Comparison of ENCODE assay signal across 20 cellular contexts in the genomic region with DNA sequence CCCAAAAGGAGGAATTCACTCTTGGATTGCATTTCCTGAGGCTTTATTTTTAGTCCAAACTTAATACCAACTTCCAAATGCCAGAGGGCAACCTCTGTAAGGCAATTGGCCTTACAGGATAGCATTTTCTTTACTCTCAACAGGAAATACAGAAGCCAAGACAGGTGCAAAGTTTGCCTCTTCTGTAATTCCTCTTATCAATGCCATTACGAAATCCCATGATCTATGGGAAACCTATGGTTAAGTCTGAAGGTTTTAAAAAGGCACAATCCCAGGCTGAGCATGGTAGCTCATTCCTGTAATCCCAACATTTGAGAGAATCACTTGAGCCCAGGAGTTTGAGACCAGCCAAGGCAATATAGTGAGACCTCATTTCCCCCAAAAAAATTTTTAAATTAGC. TPM values are rescaled to one million over a fixed set of nuclear protein-coding genes. Genes with fewer than 3 reads are reported as not detected.
"Had no signal": no experiment of that assay in that cellular context is flagged by ENCODE, and none has a peak within 500 bp of the region (broad histone marks: within the 10 kb centered on the region; RNA-seq: fewer than 3 reads in every experiment).

No MANE protein-coding gene starts in this region.

- DNase-seq: activated CD4-positive, alpha-beta T cell treated with anti-CD3 and anti-CD28 coated beads, Interleukin-2, amount 50 U/mL, for 1 hour; activated CD4-positive, CD25-positive, alpha-beta regulatory T cell treated with anti-CD3 and anti-CD28 coated beads, Interleukin-2, amount 50 U/mL, for 72 hours; activated CD8-positive, alpha-beta memory T cell treated with anti-CD3 and anti-CD28 coated beads, Interleukin-2, amount 50 U/mL, for 4 hours; anterior cingulate cortex; brain microvascular endothelial cell; erythroblast; head of caudate nucleus; kidney; nephron progenitor cell; stimulated activated CD4-positive, alpha-beta T cell treated with anti-CD3 and anti-CD28 coated beads, Interleukin-4, amount 100 ng/mL, for 1 hour; SW 1271; T-helper 2 cell had no signal

- H3K27me3 ChIP-seq: brain microvascular endothelial cell had no signal

- H3K27ac Mint-ChIP-seq: nephron progenitor cell had no signal

- ATAC-seq: left lobe of liver had no signal

- H3K9me3 ChIP-seq: thoracic aorta had no signal

- H3K4me3 ChIP-seq: coronary artery, skin epidermis, thoracic aorta had no signal

- H3K4me3 Mint-ChIP-seq: nephron progenitor cell had no signal

- FAIRE-seq: frontal cortex, kidney had no signal

- H3K9me3 Mint-ChIP-seq: nephron progenitor cell had no signal

- H3K27ac ChIP-seq: brain microvascular endothelial cell, coronary artery, thoracic aorta, VCaP had no signal

RNA-seq across cellular contexts. Expression of gene GRAMD2A, which starts 18.5 kb away (rescaled TPM):
- total RNA-seq: left lobe of liver, lung microvascular endothelial cell, myocyte had no signal
